In the genomic region with DNA sequence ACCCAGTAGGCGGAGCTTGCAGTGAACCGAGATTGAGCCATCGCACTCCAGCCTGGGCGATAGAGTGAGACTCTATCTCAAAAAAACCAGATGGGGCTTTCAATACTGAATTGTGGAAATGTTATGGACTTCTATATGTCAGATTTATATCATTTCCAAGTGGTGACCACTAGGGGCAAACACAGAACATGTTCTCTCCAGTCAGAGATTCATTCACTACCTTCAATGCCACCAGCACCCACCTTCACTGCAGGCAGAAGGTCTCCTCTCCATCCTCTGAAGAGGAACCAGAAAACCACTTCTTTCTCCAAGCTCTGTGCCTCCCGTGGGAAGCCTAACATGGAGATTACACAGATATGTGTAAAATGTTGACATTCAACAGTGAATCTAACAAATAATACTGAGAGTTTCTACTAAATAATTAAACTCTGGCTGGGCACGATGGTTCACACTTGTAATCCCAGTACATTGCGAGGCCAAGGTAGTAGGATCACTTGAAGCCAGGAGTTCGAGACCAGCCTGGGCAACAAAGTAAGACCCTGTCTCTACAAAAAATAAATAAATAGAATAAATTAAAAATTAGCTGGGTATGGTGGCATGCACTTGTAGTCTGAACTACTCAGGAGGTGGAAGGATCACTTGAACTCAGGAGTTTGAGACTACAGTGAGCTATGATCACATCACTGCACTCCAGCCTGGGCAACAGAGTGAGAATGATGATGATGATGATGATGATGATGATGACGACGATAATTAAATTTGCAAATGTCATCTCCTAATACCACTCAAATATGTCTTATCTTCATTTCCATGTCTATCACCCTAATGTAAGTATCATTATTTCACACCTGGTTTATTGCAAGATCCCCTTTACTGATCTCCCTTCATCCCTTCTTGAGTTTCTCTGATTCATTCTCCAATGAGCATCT, we compare ENCODE assay signal across 9 cellular contexts.
DNase-seq lines count a peak whose midpoint lies in the region; ATAC-seq, FAIRE-seq and TF ChIP-seq lines count a peak whose summit lies in the region.
"Had no signal": no experiment of that assay in that cellular context is flagged by ENCODE, and none has a peak within 500 bp of the region (broad histone marks: within the 10 kb centered on the region; RNA-seq: fewer than 3 reads in every experiment).

No MANE protein-coding gene starts in this region.

- H3K27me3 ChIP-seq in endothelial cell of umbilical vein (ENCODE audit: control insufficient read depth in 2 of 2, insufficient read depth in 2 of 2, low read length in 2 of 2) (peaks cover 0 to 2% of the 10 kb centered on the region in 2 experiments), upper lobe of right lung (no peaks in the 10 kb centered on the region)

- no peak overlapping the region for H3K4me3 ChIP-seq in endothelial cell of umbilical vein (replicated peaks in 1 of 3; ENCODE audit: insufficient read depth in 1 of 3, low read depth in 1 of 3, low read length in 3 of 3)
- H3K4me3 ChIP-seq in upper lobe of right lung: no peak overlapping the region
- H3K4me3 ChIP-seq in coronary artery: no peak overlapping the region
- H3K4me3 ChIP-seq: SK-N-MC had no signal

- CTCF ChIA-PET in endothelial cell of umbilical vein (lab: Charles Lee): interaction anchor here (0.6 to 2.3 kb wide), 9 partner anchors 9 to 574 kb away, joined by 3 to 9 read pairs (median 3); no protein-coding TSS in a partner anchor

- FAIRE-seq in endothelial cell of umbilical vein (lab: Jason Lieb, UNC): peak; percentile 81

- no peak overlapping the region for H3K27ac ChIP-seq in endothelial cell of umbilical vein (ENCODE audit: insufficient read depth, low read depth, low read length)
- no peak overlapping the region for H3K27ac ChIP-seq in upper lobe of right lung
- H3K27ac ChIP-seq in coronary artery: no peak overlapping the region
- H3K27ac ChIP-seq: SK-N-MC had no signal

- H2AFZ ChIP-seq in endothelial cell of umbilical vein (ENCODE audit: low read depth, low read length): no peak overlapping the region

- POLR2A ChIA-PET in endothelial cell of umbilical vein (lab: Charles Lee): no interaction called here

- H3K4me1 ChIP-seq in endothelial cell of umbilical vein (ENCODE audit: control insufficient read depth, extremely low read depth, insufficient read depth, low read length): no peaks in the 10 kb centered on the region
- no peaks in the 10 kb centered on the region for H3K4me1 ChIP-seq in upper lobe of right lung

- no peak overlapping the region for H3K4me2 ChIP-seq in endothelial cell of umbilical vein (ENCODE audit: insufficient read depth, low read length)

- no peaks in the 10 kb centered on the region for H3K9me3 ChIP-seq in endothelial cell of umbilical vein (replicated peaks; ENCODE audit: control insufficient read depth, insufficient read depth, low read length)
- H3K9me3 ChIP-seq in upper lobe of right lung: no peaks in the 10 kb centered on the region

- no TSS peak for BruUV-seq in endothelial cell of umbilical vein (replicated peaks; lab: Mats Ljungman, UMichigan)

- TF ChIP-seq CTCF in endothelial cell of umbilical vein (IDR thresholded peaks at IDR 0.05; ENCODE audit: extremely low read depth in 1 of 2, insufficient read depth in 1 of 2, low read depth in 1 of 2, low read length in 2 of 2): peak; percentile 40 to 47
- peak; percentile 39 for TF ChIP-seq CTCF in upper lobe of right lung (IDR thresholded peaks at IDR 0.05)
- TF ChIP-seq CTCF in coronary artery (IDR thresholded peaks at IDR 0.05): no peak

- dilution Hi-C loops in endothelial cell of umbilical vein (cut with MboI; ENCODE audit: extremely low pct_ligation_motif_present, low sequenced_read_pairs): no loop called here

- intact Hi-C loops in endothelial cell of umbilical vein (cut with micrococcal nuclease): no loop called here
- intact Hi-C loops in upper lobe of right lung (cut with DNase I): no loop called here

- H3K36me3 ChIP-seq in endothelial cell of umbilical vein (ENCODE audit: control insufficient read depth in 2 of 2, extremely low read depth in 1 of 2, insufficient read depth in 2 of 2, low read length in 2 of 2): no peaks in the 10 kb centered on the region
- H3K36me3 ChIP-seq in upper lobe of right lung: no peaks in the 10 kb centered on the region

- TF ChIP-seq POLR2A in endothelial cell of umbilical vein (IDR thresholded peaks at IDR 0.05; ENCODE audit: low read depth, low read length): no peak

- no peaks in the 10 kb centered on the region for H4K20me1 ChIP-seq in endothelial cell of umbilical vein (replicated peaks; ENCODE audit: control insufficient read depth, extremely low read depth, insufficient read depth, low read length)

- H3K9me1 ChIP-seq in endothelial cell of umbilical vein (replicated peaks; ENCODE audit: control insufficient read depth, extremely low read depth, insufficient read depth, low read length): no peaks in the 10 kb centered on the region

- H3K9ac ChIP-seq in endothelial cell of umbilical vein (replicated peaks; ENCODE audit: extremely low read depth, insufficient read depth, low read length): no peak overlapping the region

- DNase-seq in DMS53 treated with DMSO at 0.1 percent for 48 hours (lab: John Stamatoyannopoulos, UW; ENCODE audit: unreplicated experiment) (peak; percentile 48), NCI-H69 (lab: John Stamatoyannopoulos, UW) (peak; percentile 75), endothelial cell of umbilical vein (ENCODE audit: low read depth, low spot score) (peak; percentile 36), upper lobe of right lung (no peak), coronary artery (ENCODE audit: low spot score) (no peak)

- ATAC-seq in GM21526 (IDR thresholded peaks at IDR 0.05; ENCODE audit: low FRiP score, unreplicated experiment) (peak; percentile 50), upper lobe of right lung (no peak), HG03039 (IDR thresholded peaks at IDR 0.05; ENCODE audit: unreplicated experiment) (no peak), HG03460 (IDR thresholded peaks at IDR 0.05; ENCODE audit: unreplicated experiment) (no peak)

- H3K79me2 ChIP-seq in endothelial cell of umbilical vein (ENCODE audit: control insufficient read depth, insufficient read depth, low read length): no peaks in the 10 kb centered on the region

TF ChIP-seq in endothelial cell of umbilical vein, 7 proteins besides CTCF, POLR2A, EP300 and RAD21:
- TF ChIP-seq, protein P1, sequence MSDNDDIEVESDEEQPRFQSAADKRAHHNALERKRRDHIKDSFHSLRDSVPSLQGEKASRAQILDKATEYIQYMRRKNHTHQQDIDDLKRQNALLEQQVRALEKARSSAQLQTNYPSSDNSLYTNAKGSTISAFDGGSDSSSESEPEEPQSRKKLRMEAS (IDR thresholded peaks at IDR 0.05; ENCODE audit: insufficient read depth, insufficient read length): no peak
- no peak for TF ChIP-seq EZH2 (IDR thresholded peaks at IDR 0.05; ENCODE audit: borderline replicate concordance, low read depth, low read length, severe bottlenecking)
- no peak for TF ChIP-seq JUN (IDR thresholded peaks at IDR 0.05; ENCODE audit: borderline replicate concordance, insufficient read depth, insufficient read length, low read depth)
- TF ChIP-seq FOS (IDR thresholded peaks at IDR 0.05; ENCODE audit: borderline replicate concordance, insufficient read depth, low read length): no peak
- no peak for TF ChIP-seq GATA2 (IDR thresholded peaks at IDR 0.05; ENCODE audit: insufficient read depth, insufficient read length, low read depth, low read length)
- TF ChIP-seq POLR2AphosphoS5 (IDR thresholded peaks at IDR 0.05; ENCODE audit: insufficient read depth, low read depth, low read length): no peak
- TF ChIP-seq MYC (IDR thresholded peaks at IDR 0.05; ENCODE audit: low read depth, low read length): no peak

Comparison
In these comparisons a context has a peak if more than half of its experiments do, and no peak if none do; other contexts are left out.
1. DNase-seq: peak in DMS53 treated with DMSO at 0.1 percent for 48 hours (single experiment), NCI-H69 (single experiment) and endothelial cell of umbilical vein (single experiment); none in upper lobe of right lung (single experiment) and coronary artery (single experiment).